ENCODE assay signal across 13 cellular contexts in the genomic region with DNA sequence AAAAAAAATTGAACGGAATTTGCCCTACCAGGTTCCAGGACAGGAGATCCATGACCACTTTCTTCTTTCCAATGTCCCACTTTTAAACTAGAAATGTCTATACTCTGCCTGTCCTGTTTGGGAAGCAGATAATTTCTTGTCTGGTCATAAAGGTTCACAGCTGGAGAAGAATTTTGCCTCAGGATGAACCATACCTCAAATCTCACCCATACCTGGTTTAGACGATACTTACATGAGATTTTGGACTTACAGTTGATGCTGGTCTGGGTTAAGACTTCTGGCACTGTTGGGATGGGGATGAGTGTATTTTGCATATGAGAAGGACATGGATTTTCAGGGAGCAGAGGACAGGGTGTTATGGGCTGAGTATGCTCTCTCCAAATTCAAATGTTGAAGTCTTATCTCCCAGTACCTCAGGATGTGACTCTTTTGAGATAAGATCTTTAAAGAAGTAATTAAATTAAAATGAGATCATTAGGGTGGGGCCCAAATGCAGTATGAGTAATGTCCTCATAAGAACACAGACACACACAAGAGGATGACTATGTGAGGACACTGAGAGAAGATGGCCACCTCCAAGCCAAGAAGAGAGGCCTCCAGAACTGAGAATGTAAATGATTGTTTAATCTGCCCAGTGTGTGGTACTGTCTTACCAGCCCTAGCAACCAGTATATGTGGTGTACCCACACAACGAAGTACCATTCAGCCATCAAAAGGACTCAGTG. TPM values are rescaled to one million over a fixed set of nuclear protein-coding genes. Genes with fewer than 3 reads are reported as not detected.
DNase-seq lines count a peak whose midpoint lies in the region; ATAC-seq and TF ChIP-seq lines count a peak whose summit lies in the region.
"Not testable (repeated sequence)": the region's sequence is repeated elsewhere in the genome, so short reads cannot be mapped to it uniquely, and the experiment has no call there.
"Had no signal": no experiment of that assay in that cellular context is flagged by ENCODE, and none has a peak within 500 bp of the region (broad histone marks: within the 10 kb centered on the region; RNA-seq: fewer than 3 reads in every experiment).

No MANE protein-coding gene starts in this region.

- H3K4me1 ChIP-seq in foreskin keratinocyte = peaks cover 54% of the 10 kb centered on the region

- not testable (repeated sequence) for H3K36me3 Mint-ChIP-seq in activated T-helper 17 cell treated with anti-CD3 and anti-CD28 coated beads, Interleukin-2, amount 50 U/mL, for 72 hours (ENCODE audit: low read depth)

- peak; percentile 24 for ATAC-seq in activated T-helper 17 cell treated with anti-CD3 and anti-CD28 coated beads, Interleukin-2, amount 50 U/mL, for 72 hours (replicated peaks)
- peak; percentile 84 for ATAC-seq in foreskin keratinocyte

- H3K9me3 Mint-ChIP-seq in activated T-helper 17 cell treated with anti-CD3 and anti-CD28 coated beads, Interleukin-2, amount 50 U/mL, for 72 hours = not testable (repeated sequence)

- not testable (repeated sequence) for H3K4me1 Mint-ChIP-seq in activated T-helper 17 cell treated with anti-CD3 and anti-CD28 coated beads, Interleukin-2, amount 50 U/mL, for 72 hours

- not testable (repeated sequence) for H3K27me3 Mint-ChIP-seq in activated T-helper 17 cell treated with anti-CD3 and anti-CD28 coated beads, Interleukin-2, amount 50 U/mL, for 72 hours

- H3K4me3 Mint-ChIP-seq in activated T-helper 17 cell treated with anti-CD3 and anti-CD28 coated beads, Interleukin-2, amount 50 U/mL, for 72 hours = not testable (repeated sequence)

- H3K27ac ChIP-seq in RWPE1 = peak overlapping the region; percentile 51
- H3K27ac ChIP-seq in foreskin keratinocyte = peak overlapping the region; percentile 87
- peak overlapping the region in 17 of 21 experiments; percentile 26 to 78 (median 67) for H3K27ac ChIP-seq in skin epidermis

- not testable (repeated sequence) for H3K4me3 ChIP-seq in epithelial cell of esophagus (ENCODE audit: low read length); skin epidermis

- POLR2A ChIA-PET in RWPE1 (lab: Yijun Ruan, JAX; ENCODE audit: low non-redundant PET) = not testable (repeated sequence)

- peak; percentile 65 for DNase-seq in Daoy (ENCODE audit: low read depth)
- peak; percentile 74 for DNase-seq in HT1080 (ENCODE audit: low read depth)
- DNase-seq in RWPE1 (ENCODE audit: low spot score) = not testable (repeated sequence)
- DNase-seq in epithelial cell of esophagus (ENCODE audit: low read depth) = peak; percentile 52
- peak; percentile 61 to 81 for DNase-seq in foreskin keratinocyte

- H3K27ac Mint-ChIP-seq in activated T-helper 17 cell treated with anti-CD3 and anti-CD28 coated beads, Interleukin-2, amount 50 U/mL, for 72 hours = not testable (repeated sequence)

- not testable (repeated sequence) for TF ChIP-seq CTCF in RWPE1 (conservative IDR thresholded peaks at IDR 0.05; ENCODE audit: low read depth); epithelial cell of esophagus (IDR thresholded peaks at IDR 0.05; ENCODE audit: insufficient read depth, low read depth, low read length, missing control alignments); foreskin keratinocyte (conservative IDR thresholded peaks at IDR 0.05)

- CTCF ChIA-PET in RWPE1 (lab: Yijun Ruan, JAX) = not testable (repeated sequence)

- not testable (repeated sequence) for H3K27me3 ChIP-seq in foreskin keratinocyte

RNA-seq across cellular contexts. Expression of a gene that starts 25.0 kb away (rescaled TPM):
- 13.5 and 15.2 TPM in 2 replicates for total RNA-seq in Daoy (2014; rRNA removed; shearing (Covaris generic))
- 6.8 and 7.3 TPM in 2 replicates for total RNA-seq in HT1080 (2014; rRNA removed; shearing (Covaris generic))
- 2.3 and 3.7 TPM in 2 replicates for polyA plus RNA-seq in HT1080 (2015; cell fraction: cytosol; rRNA removed)
- 0.45 and 1.1 TPM in 2 replicates for polyA plus RNA-seq in HT1080 (2015; cell fraction: nucleus; rRNA removed)
- not detected for total RNA-seq in activated T-helper 17 cell treated with anti-CD3 and anti-CD28 coated beads, Interleukin-2, amount 50 U/mL, for 72 hours
- 89.9 and 199 TPM in 2 replicates for total RNA-seq in foreskin keratinocyte
- polyA plus RNA-seq in foreskin keratinocyte = 127 and 247 TPM in 2 replicates
- total RNA-seq: activated B cell treated with CpG ODN at 0.5 μM for 24 hours; activated T-helper 2 cell treated with anti-CD3 and anti-CD28 coated beads, Interferon-gamma antibody, Interleukin-2, Interleukin-4, amounts not matched to agents 10 μg/mL and 5 μg/mL and 100 μg/mL, durations not matched to agents 14 hours and 24 hours and 36 hours; ascending aorta; H1; neural crest cell had no signal
- polyA plus RNA-seq: IgD-negative memory B cell had no signal

RNA-seq across cellular contexts. Expression of a gene that starts 46.6 kb away (rescaled TPM):
- total RNA-seq in Daoy (2014; rRNA removed; shearing (Covaris generic)) = 15.1 and 16.1 TPM in 2 replicates
- total RNA-seq in HT1080 (2014; rRNA removed; shearing (Covaris generic)) = 15.9 and 25.7 TPM in 2 replicates
- 45.2 and 53.2 TPM in 2 replicates for polyA plus RNA-seq in HT1080 (2015; cell fraction: cytosol; rRNA removed)
- polyA plus RNA-seq in HT1080 (2015; cell fraction: nucleus; rRNA removed) = 28.4 and 29.9 TPM in 2 replicates
- total RNA-seq in activated T-helper 17 cell treated with anti-CD3 and anti-CD28 coated beads, Interleukin-2, amount 50 U/mL, for 72 hours = 10 to 100 TPM; 39.3 to 61.4 TPM
- 28.7 and 31.1 TPM in 2 replicates for total RNA-seq in foreskin keratinocyte
- 24.7 and 25.4 TPM in 2 replicates for polyA plus RNA-seq in foreskin keratinocyte
